8 cellular contexts compared by ENCODE assay signal in genomic region chr4:161320377-161320776, GRCh38.
DNase-seq lines count a peak whose midpoint lies in the region; ATAC-seq and TF ChIP-seq lines count a peak whose summit lies in the region.

No MANE protein-coding gene starts in this region.

- in situ Hi-C loops in astrocyte of the cerebellum (cut with HindIII; ENCODE audit: low sequenced_read_pairs), result no loop called here

- peak; percentile 18 for DNase-seq in COLO829 (ENCODE audit: low spot score)
- peak; percentile 34 for DNase-seq in Jurkat, Clone E6-1 (ENCODE audit: low read depth, low spot score)
- DNase-seq in astrocyte of the cerebellum (ENCODE audit: low read depth), result no peak
- DNase-seq in neural crest cell (ENCODE audit: low read depth, low spot score), result peak; percentile 11
- DNase-seq in hepatic stellate cell (ENCODE audit: low spot score), result no peak
- DNase-seq in GF-D8 (lab: John Stamatoyannopoulos, UW), result no peak
- DNase-seq in epidermal melanocyte (ENCODE audit: insufficient read length, low spot score), result no peak

- peaks cover 8% of the 10 kb centered on the region for H3K4me1 Mint-ChIP-seq in neural crest cell

- TF ChIP-seq CTCF in astrocyte of the cerebellum (IDR thresholded peaks at IDR 0.05; ENCODE audit: low read depth, low read length, missing control alignments), result peak; percentile 44
- TF ChIP-seq CTCF in neural crest cell (conservative IDR thresholded peaks at IDR 0.05), result peak; percentile 63

- peak; percentile 75 for ATAC-seq in GM19328 (IDR thresholded peaks at IDR 0.05; ENCODE audit: unreplicated experiment)

- H3K9me3 Mint-ChIP-seq in neural crest cell, result peaks cover 4% of the 10 kb centered on the region

- no peak overlapping the region for H3K4me3 ChIP-seq in Jurkat, Clone E6-1 (ENCODE audit: low read length)
- H3K4me3 ChIP-seq in astrocyte of the cerebellum (ENCODE audit: low read depth, low read length), result no peak overlapping the region

- no peak overlapping the region for H3K4me3 Mint-ChIP-seq in neural crest cell

- no peaks in the 10 kb centered on the region for H3K36me3 Mint-ChIP-seq in neural crest cell (ENCODE audit: low read depth)

- H3K27ac Mint-ChIP-seq in neural crest cell (ENCODE audit: unreplicated experiment), result no peak overlapping the region

- H3K27me3 Mint-ChIP-seq in neural crest cell (ENCODE audit: low read depth), result no peaks in the 10 kb centered on the region

Comparison
In these comparisons a context has a peak if more than half of its experiments do, and no peak if none do; other contexts are left out.
1. DNase-seq: peak in COLO829 (single experiment), Jurkat, Clone E6-1 (single experiment) and neural crest cell (single experiment); none in astrocyte of the cerebellum (single experiment), hepatic stellate cell (single experiment), GF-D8 (single experiment) and epidermal melanocyte (single experiment).